15 cellular contexts compared by ENCODE assay signal in the genomic region with DNA sequence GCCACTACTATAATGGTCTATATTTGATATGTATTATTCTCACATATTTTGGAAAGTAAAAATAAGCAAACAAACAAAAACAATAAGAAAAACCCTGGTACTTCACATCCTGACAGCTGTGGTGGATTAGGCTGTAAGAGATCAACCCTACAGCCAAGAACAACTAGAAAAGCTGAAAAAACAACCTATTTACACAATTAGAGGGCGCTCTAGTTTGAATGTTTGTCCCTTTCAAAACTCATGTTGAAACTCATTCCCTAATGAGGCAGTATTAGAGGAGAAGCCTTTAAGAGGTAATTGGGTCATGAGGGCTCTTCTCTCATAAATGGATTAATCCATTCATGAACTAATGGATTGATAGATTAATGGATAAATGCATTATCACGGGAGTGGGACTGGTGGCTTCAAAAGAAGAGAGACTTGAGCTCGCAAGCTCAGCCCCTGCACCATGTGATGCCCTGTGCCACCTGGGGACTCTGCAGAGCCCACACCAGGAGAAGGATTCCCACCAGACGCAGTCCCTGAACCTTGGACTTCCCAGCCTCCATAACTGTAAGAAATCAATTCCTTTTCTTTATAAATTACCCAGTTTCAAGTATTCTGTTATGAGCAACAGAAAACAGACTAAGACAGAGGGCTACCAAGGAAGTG.
DNase-seq lines count a peak whose midpoint lies in the region; ATAC-seq and TF ChIP-seq lines count a peak whose summit lies in the region.
"Had no signal": no experiment of that assay in that cellular context is flagged by ENCODE, and none has a peak within 500 bp of the region (broad histone marks: within the 10 kb centered on the region; RNA-seq: fewer than 3 reads in every experiment).

No MANE protein-coding gene starts in this region.

- H2AFZ ChIP-seq in MM.1S (ENCODE audit: low read length): no peak overlapping the region

- no peak for ATAC-seq in GM21528 (IDR thresholded peaks at IDR 0.05; ENCODE audit: low FRiP score, unreplicated experiment)
- ATAC-seq: left colon; naive thymus-derived CD4-positive, alpha-beta T cell had no signal

- H3K27ac ChIP-seq in MM.1S (ENCODE audit: low read length): no peak overlapping the region
- H3K27ac ChIP-seq: BLaER1 had no signal

- no peaks in the 10 kb centered on the region for H3K9me3 ChIP-seq in MM.1S (replicated peaks; ENCODE audit: insufficient read depth, low read length)
- H3K9me3 ChIP-seq: BLaER1, MG63 had no signal

- no peak overlapping the region for H3K9ac ChIP-seq in MM.1S (ENCODE audit: low read length)
- H3K9ac ChIP-seq: BLaER1 had no signal

- no peak overlapping the region for H3K4me3 ChIP-seq in MM.1S (ENCODE audit: low read length)
- H3K4me3 ChIP-seq: BLaER1, MG63 had no signal

- no peaks in the 10 kb centered on the region for H3K36me3 ChIP-seq in MM.1S (replicated peaks; ENCODE audit: insufficient read depth, low read length)
- H3K36me3 ChIP-seq: BLaER1, MG63 had no signal

- H3K9me2 ChIP-seq in MM.1S (replicated peaks; ENCODE audit: insufficient read depth, low read length): no peaks in the 10 kb centered on the region

- no peak overlapping the region for H3K4me2 ChIP-seq in MM.1S (ENCODE audit: low read depth, low read length)
- H3K4me2 ChIP-seq: BLaER1 had no signal

- no peaks in the 10 kb centered on the region for H3F3A ChIP-seq in MM.1S (ENCODE audit: insufficient read depth, low read length)

- no peaks in the 10 kb centered on the region for H3K4me1 ChIP-seq in MM.1S (ENCODE audit: low read length)
- H3K4me1 ChIP-seq: BLaER1 had no signal

- H3K27me3 ChIP-seq in MM.1S (replicated peaks; ENCODE audit: insufficient read depth, low read length): no peaks in the 10 kb centered on the region
- H3K27me3 ChIP-seq: BLaER1, MG63 had no signal

- TF ChIP-seq CTCF in MM.1S (IDR thresholded peaks at IDR 0.05; ENCODE audit: low read length): no peak

- no peaks in the 10 kb centered on the region for H4K20me1 ChIP-seq in MM.1S (ENCODE audit: insufficient read depth, low read length)
- H4K20me1 ChIP-seq: BLaER1 had no signal

- DNase-seq in D341Med (ENCODE audit: low spot score): peak; percentile 63
- peak; percentile 51 for DNase-seq in NCI-H1105 treated with DMSO at 0.1 percent for 48 hours (lab: John Stamatoyannopoulos, UW)
- DNase-seq in RPMI7951 (ENCODE audit: low read depth): peak; percentile 1
- DNase-seq in iPS-NIHi11 (ENCODE audit: low spot score): peak; percentile 10
- no peak for DNase-seq in MM.1S
- no peak for DNase-seq in LoVo (ENCODE audit: low spot score)
- no peak for DNase-seq in EL
- DNase-seq: activated naive CD4-positive, alpha-beta T cell treated with anti-CD3 and anti-CD28 coated beads for 36 hours; left colon; MG63; naive thymus-derived CD4-positive, alpha-beta T cell; NCI-H510A; SIG-M5 had no signal

- H3K79me2 ChIP-seq in MM.1S (ENCODE audit: low read length): no peaks in the 10 kb centered on the region

Comparison
In these comparisons a context has a peak if more than half of its experiments do, and no peak if none do; other contexts are left out.
1. DNase-seq: peak in D341Med (single experiment), NCI-H1105 treated with DMSO at 0.1 percent for 48 hours (single experiment), RPMI7951 (single experiment) and iPS-NIHi11 (single experiment); none in MM.1S (single experiment), LoVo (single experiment) and EL (single experiment).